Comparison of ENCODE assay signal across 27 cellular contexts in the genomic region with DNA sequence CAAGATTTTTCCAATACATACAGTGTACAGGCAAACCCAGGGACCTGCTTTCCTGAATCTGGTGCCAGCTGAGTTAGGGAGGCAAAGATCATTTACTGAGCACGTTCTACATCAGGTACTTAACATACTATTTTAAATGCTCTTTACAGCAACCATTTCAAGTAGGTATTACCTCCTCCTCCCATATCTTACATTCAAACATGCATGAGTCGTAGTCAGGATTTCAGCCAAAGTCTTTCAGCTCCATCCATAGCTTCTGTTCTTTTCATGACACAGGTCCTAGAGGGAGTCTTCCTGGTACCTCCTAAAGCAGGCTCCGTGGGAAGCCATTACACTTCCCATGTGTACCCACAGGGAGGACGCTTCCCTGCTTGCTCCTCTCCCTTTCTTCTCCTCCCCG. TPM values are rescaled to one million over a fixed set of nuclear protein-coding genes. Genes with fewer than 3 reads are reported as not detected.
DNase-seq lines count a peak whose midpoint lies in the region; ATAC-seq and TF ChIP-seq lines count a peak whose summit lies in the region.
"Had no signal": no experiment of that assay in that cellular context is flagged by ENCODE, and none has a peak within 500 bp of the region (broad histone marks: within the 10 kb centered on the region; RNA-seq: fewer than 3 reads in every experiment).

No MANE protein-coding gene starts in this region.

- no peak for TF ChIP-seq CTCF in astrocyte of the spinal cord (IDR thresholded peaks at IDR 0.05; ENCODE audit: low read depth, low read length)

- no peaks in the 10 kb centered on the region for H3K27me3 ChIP-seq in Karpas-422 (ENCODE audit: low read length)
- H3K27me3 ChIP-seq: adrenal gland, esophagus squamous epithelium, hepatocyte, stomach had no signal

- H3K9ac ChIP-seq in Karpas-422 (ENCODE audit: low read length), result no peak overlapping the region

- ATAC-seq in HG03378 (IDR thresholded peaks at IDR 0.05; ENCODE audit: unreplicated experiment), result no peak
- no peak for ATAC-seq in HG03442 (IDR thresholded peaks at IDR 0.05; ENCODE audit: unreplicated experiment)
- ATAC-seq in GM21447 (IDR thresholded peaks at IDR 0.05; ENCODE audit: unreplicated experiment), result no peak
- ATAC-seq in HG02981 (IDR thresholded peaks at IDR 0.05; ENCODE audit: unreplicated experiment), result no peak
- ATAC-seq: naive thymus-derived CD8-positive, alpha-beta T cell; Right ventricle myocardium inferior had no signal

- H4K20me1 ChIP-seq in Karpas-422 (ENCODE audit: insufficient read depth, low read depth, low read length), result no peaks in the 10 kb centered on the region

- H3K27ac ChIP-seq in Karpas-422 (ENCODE audit: low read length), result peak overlapping the region; percentile 86
- H3K27ac ChIP-seq: adrenal gland, esophagus squamous epithelium, hepatocyte, prostate gland, stomach had no signal

- H3K79me2 ChIP-seq in Karpas-422 (ENCODE audit: low read length), result no peaks in the 10 kb centered on the region
- H3K79me2 ChIP-seq: hepatocyte had no signal

- no peaks in the 10 kb centered on the region for H3K9me2 ChIP-seq in Karpas-422 (replicated peaks; ENCODE audit: insufficient read depth, low read length)

- H2AFZ ChIP-seq in Karpas-422 (ENCODE audit: low read length), result no peak overlapping the region
- H2AFZ ChIP-seq: hepatocyte had no signal

- H3K4me3 ChIP-seq in Karpas-422 (ENCODE audit: low read length) (no peak overlapping the region), astrocyte of the spinal cord (ENCODE audit: low read depth, low read length) (no peak overlapping the region)
- H3K4me3 ChIP-seq: adrenal gland, esophagus squamous epithelium, hepatocyte, prostate gland, smooth muscle cell, stomach had no signal

- in situ Hi-C loops in astrocyte of the spinal cord (cut with HindIII; ENCODE audit: low sequenced_read_pairs), result no loop called here

- DNase-seq in EH (ENCODE audit: low read depth) (peak; percentile 52), Karpas-422 (no peak), astrocyte of the spinal cord (ENCODE audit: low read depth, low spot score) (peak; percentile 35), hepatic stellate cell (ENCODE audit: low spot score) (peak; percentile 8)
- DNase-seq: activated CD4-positive, alpha-beta T cell treated with anti-CD3 and anti-CD28 coated beads, Interleukin-2, amount 10 ng/mL, durations not matched to agents 24 days and 14 days; adrenal gland; effector memory CD4-positive, alpha-beta T cell; esophagus squamous epithelium; H7; islet precursor cell; KBM-7; mesendoderm; naive thymus-derived CD8-positive, alpha-beta T cell; NCI-H1092; NCI-H524 treated with DMSO at 0.1 percent for 48 hours; stimulated activated CD4-positive, alpha-beta T cell treated with anti-CD3 and anti-CD28 coated beads, Interleukin-4, amount 100 ng/mL, for 24 hours; stomach; trophoblast cell had no signal

- H3K36me3 ChIP-seq in Karpas-422 (ENCODE audit: insufficient read depth, low read length), result no peaks in the 10 kb centered on the region
- H3K36me3 ChIP-seq: adrenal gland, esophagus squamous epithelium, prostate gland, stomach had no signal

- peak overlapping the region; percentile 46 for H3K4me2 ChIP-seq in Karpas-422 (ENCODE audit: low read depth, low read length, poor library complexity, severe bottlenecking)
- H3K4me2 ChIP-seq: hepatocyte had no signal

- H3K4me1 ChIP-seq in Karpas-422 (ENCODE audit: low read length), result peaks cover 38% of the 10 kb centered on the region
- H3K4me1 ChIP-seq: prostate gland had no signal

- H3K9me3 ChIP-seq in Karpas-422 (ENCODE audit: low read length), result no peaks in the 10 kb centered on the region
- H3K9me3 ChIP-seq: adrenal gland, esophagus squamous epithelium, prostate gland, stomach had no signal

RNA-seq across cellular contexts. Expression of gene KCNV2, which starts 11.7 kb away (rescaled TPM):
- total RNA-seq in Karpas-422 (2014; rRNA removed; shearing (Covaris generic); ENCODE audit: low replicate concordance), result 1.6 and 1.8 TPM in 2 replicates
- total RNA-seq: activated CD4-positive, alpha-beta T cell treated with anti-CD3 and anti-CD28 coated beads, Interleukin-2, amount 10 ng/mL, durations not matched to agents 24 days and 14 days; adrenal gland; cerebellum; esophagus squamous epithelium; hepatocyte; naive thymus-derived CD8-positive, alpha-beta T cell; Right ventricle myocardium inferior; smooth muscle cell; stomach had no signal
